In genomic region chr6:38179794-38180430, GRCh38 we compare ENCODE assay signal across 22 cellular contexts.
A peak's percentile ranks its signal among the peaks of the same experiment; 100 is the strongest.
DNase-seq lines count a peak whose midpoint lies in the region; TF ChIP-seq lines count a peak whose summit lies in the region.
"Had no signal": no experiment of that assay in that cellular context is flagged by ENCODE, and none has a peak within 500 bp of the region (broad histone marks: within the 10 kb centered on the region; RNA-seq: fewer than 3 reads in every experiment).

No MANE protein-coding gene starts in this region.

- H3K4me3 ChIP-seq in WERI-Rb-1 (ENCODE audit: low read depth, low read length): no peak overlapping the region
- H3K4me3 ChIP-seq: adrenal gland, esophagus muscularis mucosa, SK-N-MC had no signal

- H3K9me3 ChIP-seq in WERI-Rb-1 (ENCODE audit: severe bottlenecking): no peaks in the 10 kb centered on the region
- H3K9me3 ChIP-seq: adrenal gland, esophagus muscularis mucosa had no signal

- H3K27ac ChIP-seq in WERI-Rb-1: no peak overlapping the region
- H3K27ac ChIP-seq: adrenal gland, esophagus muscularis mucosa, RWPE1, SK-N-MC had no signal

- TF ChIP-seq CTCF in WERI-Rb-1 (IDR thresholded peaks at IDR 0.05; ENCODE audit: low read depth, low read length): no peak

- no peaks in the 10 kb centered on the region for H3K36me3 ChIP-seq in WERI-Rb-1
- H3K36me3 ChIP-seq: adrenal gland had no signal

- DNase-seq in activated T-cell treated with anti-CD3 and anti-CD28 coated beads, Interleukin-2, amount 50 U/mL, for 1 hour: peak; percentile 11
- DNase-seq in activated T-cell treated with anti-CD3 and anti-CD28 coated beads for 4 hours (no peak), WERI-Rb-1 (peak; percentile 6), mesenteric fat pad (ENCODE audit: low spot score) (peak; percentile 82), ureter (ENCODE audit: low spot score) (peak; percentile 25), HPDE6-E6E7 (ENCODE audit: extremely low spot score) (no peak), AG08395 (ENCODE audit: low spot score) (no peak), H4 (ENCODE audit: low spot score) (no peak)
- DNase-seq: DMS53; effector memory CD8-positive, alpha-beta T cell; GDM1; left ventricle myocardium superior; midbrain; naive thymus-derived CD8-positive, alpha-beta T cell; NCI-H1105; NCI-H748 treated with DMSO at 0.1 percent for 48 hours; stimulated activated CD4-positive, alpha-beta T cell treated with anti-CD3 and anti-CD28 coated beads, Interleukin-4, amount 100 ng/mL, for 24 hours; stimulated activated naive CD4-positive, alpha-beta T cell had no signal

- H3K27me3 ChIP-seq in WERI-Rb-1 (ENCODE audit: insufficient read depth, low read depth, severe bottlenecking): no peaks in the 10 kb centered on the region
- H3K27me3 ChIP-seq: adrenal gland, esophagus muscularis mucosa had no signal

Comparison
In these comparisons a context has a peak if more than half of its experiments do, and no peak if none do; other contexts are left out.
1. DNase-seq: peak in activated T-cell treated with anti-CD3 and anti-CD28 coated beads, Interleukin-2, amount 50 U/mL, for 1 hour (single experiment), WERI-Rb-1 (single experiment), mesenteric fat pad (single experiment) and ureter (single experiment); none in activated T-cell treated with anti-CD3 and anti-CD28 coated beads for 4 hours (single experiment), HPDE6-E6E7 (single experiment), AG08395 (single experiment) and H4 (single experiment).